In the genomic region with DNA sequence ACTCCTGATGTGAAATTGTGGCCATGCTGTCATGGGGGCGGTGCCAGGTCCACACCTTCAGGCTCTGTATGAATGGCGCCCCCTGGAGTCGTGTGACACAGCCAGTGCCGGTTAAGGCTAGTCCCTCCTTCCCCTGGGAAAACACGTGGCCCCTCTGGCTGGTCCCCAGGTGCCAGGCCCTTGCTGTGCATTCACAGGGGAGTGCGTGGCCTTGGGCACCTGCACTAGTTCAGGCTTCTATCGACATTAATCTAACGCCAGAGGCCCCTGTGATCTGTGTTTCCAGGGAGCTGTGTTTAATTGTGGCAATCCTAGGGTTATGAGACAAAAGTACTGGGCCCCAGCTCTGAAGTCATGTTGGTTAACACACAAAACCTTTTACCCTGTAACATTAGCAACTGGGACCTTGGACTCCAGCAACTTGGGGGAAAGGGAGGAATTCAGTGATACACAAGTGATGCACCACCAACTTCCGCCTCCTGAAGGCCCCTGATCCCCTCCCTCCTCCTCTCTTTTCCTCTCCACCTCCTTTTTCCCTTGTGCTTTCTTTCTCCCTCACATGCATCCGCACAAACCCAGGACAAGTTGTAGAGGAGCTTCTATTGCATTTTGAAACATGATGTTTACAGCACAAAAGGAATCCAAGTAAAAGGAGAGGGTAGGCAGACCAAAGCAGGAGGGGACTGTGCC, we compare ENCODE assay signal across 1 cellular context.
TF ChIP-seq lines count a peak whose summit lies in the region.

No MANE protein-coding gene starts in this region.

TF ChIP-seq in K562, 482 proteins besides CTCF, POLR2A, EP300 and RAD21 (continued from another document and continues in another):
- TF ChIP-seq, protein P1, sequence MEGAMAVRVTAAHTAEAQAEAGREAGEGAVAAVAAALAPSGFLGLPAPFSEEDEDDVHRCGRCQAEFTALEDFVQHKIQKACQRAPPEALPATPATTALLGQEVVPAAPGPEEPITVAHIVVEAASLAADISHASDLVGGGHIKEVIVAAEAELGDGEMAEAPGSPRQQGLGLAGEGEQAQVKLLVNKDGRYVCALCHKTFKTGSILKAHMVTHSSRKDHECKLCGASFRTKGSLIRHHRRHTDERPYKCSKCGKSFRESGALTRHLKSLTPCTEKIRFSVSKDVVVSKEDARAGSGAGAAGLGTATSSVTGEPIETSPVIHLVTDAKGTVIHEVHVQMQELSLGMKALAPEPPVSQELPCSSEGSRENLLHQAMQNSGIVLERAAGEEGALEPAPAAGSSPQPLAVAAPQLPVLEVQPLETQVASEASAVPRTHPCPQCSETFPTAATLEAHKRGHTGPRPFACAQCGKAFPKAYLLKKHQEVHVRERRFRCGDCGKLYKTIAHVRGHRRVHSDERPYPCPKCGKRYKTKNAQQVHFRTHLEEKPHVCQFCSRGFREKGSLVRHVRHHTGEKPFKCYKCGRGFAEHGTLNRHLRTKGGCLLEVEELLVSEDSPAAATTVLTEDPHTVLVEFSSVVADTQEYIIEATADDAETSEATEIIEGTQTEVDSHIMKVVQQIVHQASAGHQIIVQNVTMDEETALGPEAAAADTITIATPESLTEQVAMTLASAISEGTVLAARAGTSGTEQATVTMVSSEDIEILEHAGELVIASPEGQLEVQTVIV (CRISPR knock-in tag; IDR thresholded peaks at IDR 0.05; ENCODE audit: borderline replicate concordance) = no peak
- no peak for TF ChIP-seq NFE2 (IDR thresholded peaks at IDR 0.05; ENCODE audit: low read depth)
- TF ChIP-seq, protein P2, sequence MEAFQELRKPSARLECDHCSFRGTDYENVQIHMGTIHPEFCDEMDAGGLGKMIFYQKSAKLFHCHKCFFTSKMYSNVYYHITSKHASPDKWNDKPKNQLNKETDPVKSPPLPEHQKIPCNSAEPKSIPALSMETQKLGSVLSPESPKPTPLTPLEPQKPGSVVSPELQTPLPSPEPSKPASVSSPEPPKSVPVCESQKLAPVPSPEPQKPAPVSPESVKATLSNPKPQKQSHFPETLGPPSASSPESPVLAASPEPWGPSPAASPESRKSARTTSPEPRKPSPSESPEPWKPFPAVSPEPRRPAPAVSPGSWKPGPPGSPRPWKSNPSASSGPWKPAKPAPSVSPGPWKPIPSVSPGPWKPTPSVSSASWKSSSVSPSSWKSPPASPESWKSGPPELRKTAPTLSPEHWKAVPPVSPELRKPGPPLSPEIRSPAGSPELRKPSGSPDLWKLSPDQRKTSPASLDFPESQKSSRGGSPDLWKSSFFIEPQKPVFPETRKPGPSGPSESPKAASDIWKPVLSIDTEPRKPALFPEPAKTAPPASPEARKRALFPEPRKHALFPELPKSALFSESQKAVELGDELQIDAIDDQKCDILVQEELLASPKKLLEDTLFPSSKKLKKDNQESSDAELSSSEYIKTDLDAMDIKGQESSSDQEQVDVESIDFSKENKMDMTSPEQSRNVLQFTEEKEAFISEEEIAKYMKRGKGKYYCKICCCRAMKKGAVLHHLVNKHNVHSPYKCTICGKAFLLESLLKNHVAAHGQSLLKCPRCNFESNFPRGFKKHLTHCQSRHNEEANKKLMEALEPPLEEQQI (IDR thresholded peaks at IDR 0.05) = no peak
- no peak for TF ChIP-seq MAFK (IDR thresholded peaks at IDR 0.05; ENCODE audit: low read length)
- 0 out of 2 replicates have a peak, but pooled peaks have one; percentile 47 for TF ChIP-seq KLF16 (IDR thresholded peaks at IDR 0.05)
- no peak for TF ChIP-seq SRSF9 (IDR thresholded peaks at IDR 0.05; ENCODE audit: borderline replicate concordance, low read depth, low read length)
- TF ChIP-seq, protein P3, sequence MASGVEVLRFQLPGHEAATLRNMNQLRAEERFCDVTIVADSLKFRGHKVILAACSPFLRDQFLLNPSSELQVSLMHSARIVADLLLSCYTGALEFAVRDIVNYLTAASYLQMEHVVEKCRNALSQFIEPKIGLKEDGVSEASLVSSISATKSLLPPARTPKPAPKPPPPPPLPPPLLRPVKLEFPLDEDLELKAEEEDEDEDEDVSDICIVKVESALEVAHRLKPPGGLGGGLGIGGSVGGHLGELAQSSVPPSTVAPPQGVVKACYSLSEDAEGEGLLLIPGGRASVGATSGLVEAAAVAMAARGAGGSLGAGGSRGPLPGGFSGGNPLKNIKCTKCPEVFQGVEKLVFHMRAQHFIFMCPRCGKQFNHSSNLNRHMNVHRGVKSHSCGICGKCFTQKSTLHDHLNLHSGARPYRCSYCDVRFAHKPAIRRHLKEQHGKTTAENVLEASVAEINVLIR (CRISPR knock-in tag; IDR thresholded peaks at IDR 0.05) = no peak
- no peak for TF ChIP-seq ZNF165 (CRISPR knock-in tag; IDR thresholded peaks at IDR 0.05; ENCODE audit: borderline replicate concordance)
- TF ChIP-seq RUNX1 (IDR thresholded peaks at IDR 0.05; ENCODE audit: low read depth) = no peak
- TF ChIP-seq, protein P4, sequence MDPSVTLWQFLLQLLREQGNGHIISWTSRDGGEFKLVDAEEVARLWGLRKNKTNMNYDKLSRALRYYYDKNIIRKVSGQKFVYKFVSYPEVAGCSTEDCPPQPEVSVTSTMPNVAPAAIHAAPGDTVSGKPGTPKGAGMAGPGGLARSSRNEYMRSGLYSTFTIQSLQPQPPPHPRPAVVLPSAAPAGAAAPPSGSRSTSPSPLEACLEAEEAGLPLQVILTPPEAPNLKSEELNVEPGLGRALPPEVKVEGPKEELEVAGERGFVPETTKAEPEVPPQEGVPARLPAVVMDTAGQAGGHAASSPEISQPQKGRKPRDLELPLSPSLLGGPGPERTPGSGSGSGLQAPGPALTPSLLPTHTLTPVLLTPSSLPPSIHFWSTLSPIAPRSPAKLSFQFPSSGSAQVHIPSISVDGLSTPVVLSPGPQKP (CRISPR knock-in tag; IDR thresholded peaks at IDR 0.05) = no peak
- no peak for TF ChIP-seq ELF1 (tag; IDR thresholded peaks at IDR 0.05)
- TF ChIP-seq, protein P5, sequence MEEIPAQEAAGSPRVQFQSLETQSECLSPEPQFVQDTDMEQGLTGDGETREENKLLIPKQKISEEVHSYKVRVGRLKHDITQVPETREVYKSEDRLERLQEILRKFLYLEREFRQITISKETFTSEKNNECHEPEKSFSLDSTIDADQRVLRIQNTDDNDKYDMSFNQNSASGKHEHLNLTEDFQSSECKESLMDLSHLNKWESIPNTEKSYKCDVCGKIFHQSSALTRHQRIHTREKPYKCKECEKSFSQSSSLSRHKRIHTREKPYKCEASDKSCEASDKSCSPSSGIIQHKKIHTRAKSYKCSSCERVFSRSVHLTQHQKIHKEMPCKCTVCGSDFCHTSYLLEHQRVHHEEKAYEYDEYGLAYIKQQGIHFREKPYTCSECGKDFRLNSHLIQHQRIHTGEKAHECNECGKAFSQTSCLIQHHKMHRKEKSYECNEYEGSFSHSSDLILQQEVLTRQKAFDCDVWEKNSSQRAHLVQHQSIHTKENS (CRISPR knock-in tag; IDR thresholded peaks at IDR 0.05) = no peak
- no peak for TF ChIP-seq ZNF717 (CRISPR knock-in tag; IDR thresholded peaks at IDR 0.05)
- TF ChIP-seq ZNF436 (CRISPR knock-in tag; IDR thresholded peaks at IDR 0.05) = no peak
- TF ChIP-seq ZNF764 (CRISPR knock-in tag; IDR thresholded peaks at IDR 0.05; ENCODE audit: low read depth) = no peak
- no peak for TF ChIP-seq PRMT5 (CRISPR knock-in tag; IDR thresholded peaks at IDR 0.05)
- TF ChIP-seq ZC3H4 (CRISPR knock-in tag; IDR thresholded peaks at IDR 0.05; ENCODE audit: borderline replicate concordance) = no peak
- no peak for TF ChIP-seq MCM7 (IDR thresholded peaks at IDR 0.05)
- no peak for TF ChIP-seq TAF7 (tag; IDR thresholded peaks at IDR 0.05)
- no peak for TF ChIP-seq ZNF232 (CRISPR knock-in tag; IDR thresholded peaks at IDR 0.05)
- TF ChIP-seq, protein P6, sequence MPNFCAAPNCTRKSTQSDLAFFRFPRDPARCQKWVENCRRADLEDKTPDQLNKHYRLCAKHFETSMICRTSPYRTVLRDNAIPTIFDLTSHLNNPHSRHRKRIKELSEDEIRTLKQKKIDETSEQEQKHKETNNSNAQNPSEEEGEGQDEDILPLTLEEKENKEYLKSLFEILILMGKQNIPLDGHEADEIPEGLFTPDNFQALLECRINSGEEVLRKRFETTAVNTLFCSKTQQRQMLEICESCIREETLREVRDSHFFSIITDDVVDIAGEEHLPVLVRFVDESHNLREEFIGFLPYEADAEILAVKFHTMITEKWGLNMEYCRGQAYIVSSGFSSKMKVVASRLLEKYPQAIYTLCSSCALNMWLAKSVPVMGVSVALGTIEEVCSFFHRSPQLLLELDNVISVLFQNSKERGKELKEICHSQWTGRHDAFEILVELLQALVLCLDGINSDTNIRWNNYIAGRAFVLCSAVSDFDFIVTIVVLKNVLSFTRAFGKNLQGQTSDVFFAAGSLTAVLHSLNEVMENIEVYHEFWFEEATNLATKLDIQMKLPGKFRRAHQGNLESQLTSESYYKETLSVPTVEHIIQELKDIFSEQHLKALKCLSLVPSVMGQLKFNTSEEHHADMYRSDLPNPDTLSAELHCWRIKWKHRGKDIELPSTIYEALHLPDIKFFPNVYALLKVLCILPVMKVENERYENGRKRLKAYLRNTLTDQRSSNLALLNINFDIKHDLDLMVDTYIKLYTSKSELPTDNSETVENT (CRISPR knock-in tag; IDR thresholded peaks at IDR 0.05) = no peak
- TF ChIP-seq SMC3 (conservative IDR thresholded peaks at IDR 0.05; ENCODE audit: insufficient read depth, low read depth, low read length) = peak; percentile 88
- peak; percentile 36; the same call in 1 of the 2 replicates for TF ChIP-seq CREB1 (IDR thresholded peaks at IDR 0.05)
- TF ChIP-seq CREB1 (CRISPR knock-in tag; IDR thresholded peaks at IDR 0.05) = peak; percentile 62
- TF ChIP-seq ARID2 (IDR thresholded peaks at IDR 0.05) = peak; percentile 56; the same call in 1 of the 2 replicates
- TF ChIP-seq WHSC1 (IDR thresholded peaks at IDR 0.05; ENCODE audit: low read length) = no peak
- TF ChIP-seq NEUROD1 (IDR thresholded peaks at IDR 0.05; ENCODE audit: borderline replicate concordance, low read depth, low read length, partially characterized antibody) = no peak
- TF ChIP-seq XRCC5 (IDR thresholded peaks at IDR 0.05; ENCODE audit: low read depth, low read length) = peak; percentile 89; the same call in 1 of the 2 replicates
- TF ChIP-seq ZNF197 (CRISPR knock-in tag; IDR thresholded peaks at IDR 0.05; ENCODE audit: low read depth) = no peak
- TF ChIP-seq COPS2 (conservative IDR thresholded peaks at IDR 0.05) = no peak
- TF ChIP-seq ASH1L (IDR thresholded peaks at IDR 0.05; ENCODE audit: borderline replicate concordance, low read depth, partially characterized antibody) = no peak
- TF ChIP-seq ZNF696 (CRISPR knock-in tag; conservative IDR thresholded peaks at IDR 0.05) = no peak
- TF ChIP-seq, protein P7, sequence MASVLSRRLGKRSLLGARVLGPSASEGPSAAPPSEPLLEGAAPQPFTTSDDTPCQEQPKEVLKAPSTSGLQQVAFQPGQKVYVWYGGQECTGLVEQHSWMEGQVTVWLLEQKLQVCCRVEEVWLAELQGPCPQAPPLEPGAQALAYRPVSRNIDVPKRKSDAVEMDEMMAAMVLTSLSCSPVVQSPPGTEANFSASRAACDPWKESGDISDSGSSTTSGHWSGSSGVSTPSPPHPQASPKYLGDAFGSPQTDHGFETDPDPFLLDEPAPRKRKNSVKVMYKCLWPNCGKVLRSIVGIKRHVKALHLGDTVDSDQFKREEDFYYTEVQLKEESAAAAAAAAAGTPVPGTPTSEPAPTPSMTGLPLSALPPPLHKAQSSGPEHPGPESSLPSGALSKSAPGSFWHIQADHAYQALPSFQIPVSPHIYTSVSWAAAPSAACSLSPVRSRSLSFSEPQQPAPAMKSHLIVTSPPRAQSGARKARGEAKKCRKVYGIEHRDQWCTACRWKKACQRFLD (CRISPR knock-in tag; IDR thresholded peaks at IDR 0.05) = no peak
- no peak for TF ChIP-seq NONO (IDR thresholded peaks at IDR 0.05; ENCODE audit: low read depth in 2 of 2, low read length in 1 of 2)
- TF ChIP-seq, protein P8, sequence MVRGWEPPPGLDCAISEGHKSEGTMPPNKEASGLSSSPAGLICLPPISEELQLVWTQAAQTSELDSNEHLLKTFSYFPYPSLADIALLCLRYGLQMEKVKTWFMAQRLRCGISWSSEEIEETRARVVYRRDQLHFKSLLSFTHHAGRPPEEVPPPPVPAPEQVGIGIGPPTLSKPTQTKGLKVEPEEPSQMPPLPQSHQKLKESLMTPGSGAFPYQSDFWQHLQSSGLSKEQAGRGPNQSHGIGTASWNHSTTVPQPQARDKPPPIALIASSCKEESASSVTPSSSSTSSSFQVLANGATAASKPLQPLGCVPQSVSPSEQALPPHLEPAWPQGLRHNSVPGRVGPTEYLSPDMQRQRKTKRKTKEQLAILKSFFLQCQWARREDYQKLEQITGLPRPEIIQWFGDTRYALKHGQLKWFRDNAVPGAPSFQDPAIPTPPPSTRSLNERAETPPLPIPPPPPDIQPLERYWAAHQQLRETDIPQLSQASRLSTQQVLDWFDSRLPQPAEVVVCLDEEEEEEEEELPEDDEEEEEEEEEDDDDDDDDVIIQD (CRISPR knock-in tag; IDR thresholded peaks at IDR 0.05) = no peak
- peak; percentile 70; the same call in 1 of the 2 replicates for TF ChIP-seq CC2D1A (IDR thresholded peaks at IDR 0.05)
- TF ChIP-seq NCOA1 (IDR thresholded peaks at IDR 0.05; ENCODE audit: low read depth) = no peak
- no peak for TF ChIP-seq GATAD2B (IDR thresholded peaks at IDR 0.05; ENCODE audit: borderline replicate concordance)
- TF ChIP-seq TEAD1 (CRISPR knock-in tag; IDR thresholded peaks at IDR 0.05) = no peak
- TF ChIP-seq CEBPG (CRISPR knock-in tag; IDR thresholded peaks at IDR 0.05) = no peak
- TF ChIP-seq CEBPG (tag; conservative IDR thresholded peaks at IDR 0.05 in 1 of 2, IDR thresholded peaks at IDR 0.05 in 1 of 2) = no peak
- peak; percentile 69; the same call in 1 of the 2 replicates for TF ChIP-seq KAT7 (CRISPR knock-in tag; IDR thresholded peaks at IDR 0.05; ENCODE audit: borderline replicate concordance)
- TF ChIP-seq ESRRA (IDR thresholded peaks at IDR 0.05; ENCODE audit: borderline replicate concordance, low read depth) = no peak
- no peak for TF ChIP-seq POLR3A (IDR thresholded peaks at IDR 0.05; ENCODE audit: borderline replicate concordance, extremely low read depth, insufficient read depth, insufficient read length)
- TF ChIP-seq, protein P9, sequence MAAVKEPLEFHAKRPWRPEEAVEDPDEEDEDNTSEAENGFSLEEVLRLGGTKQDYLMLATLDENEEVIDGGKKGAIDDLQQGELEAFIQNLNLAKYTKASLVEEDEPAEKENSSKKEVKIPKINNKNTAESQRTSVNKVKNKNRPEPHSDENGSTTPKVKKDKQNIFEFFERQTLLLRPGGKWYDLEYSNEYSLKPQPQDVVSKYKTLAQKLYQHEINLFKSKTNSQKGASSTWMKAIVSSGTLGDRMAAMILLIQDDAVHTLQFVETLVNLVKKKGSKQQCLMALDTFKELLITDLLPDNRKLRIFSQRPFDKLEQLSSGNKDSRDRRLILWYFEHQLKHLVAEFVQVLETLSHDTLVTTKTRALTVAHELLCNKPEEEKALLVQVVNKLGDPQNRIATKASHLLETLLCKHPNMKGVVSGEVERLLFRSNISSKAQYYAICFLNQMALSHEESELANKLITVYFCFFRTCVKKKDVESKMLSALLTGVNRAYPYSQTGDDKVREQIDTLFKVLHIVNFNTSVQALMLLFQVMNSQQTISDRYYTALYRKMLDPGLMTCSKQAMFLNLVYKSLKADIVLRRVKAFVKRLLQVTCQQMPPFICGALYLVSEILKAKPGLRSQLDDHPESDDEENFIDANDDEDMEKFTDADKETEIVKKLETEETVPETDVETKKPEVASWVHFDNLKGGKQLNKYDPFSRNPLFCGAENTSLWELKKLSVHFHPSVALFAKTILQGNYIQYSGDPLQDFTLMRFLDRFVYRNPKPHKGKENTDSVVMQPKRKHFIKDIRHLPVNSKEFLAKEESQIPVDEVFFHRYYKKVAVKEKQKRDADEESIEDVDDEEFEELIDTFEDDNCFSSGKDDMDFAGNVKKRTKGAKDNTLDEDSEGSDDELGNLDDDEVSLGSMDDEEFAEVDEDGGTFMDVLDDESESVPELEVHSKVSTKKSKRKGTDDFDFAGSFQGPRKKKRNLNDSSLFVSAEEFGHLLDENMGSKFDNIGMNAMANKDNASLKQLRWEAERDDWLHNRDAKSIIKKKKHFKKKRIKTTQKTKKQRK (IDR thresholded peaks at IDR 0.05; ENCODE audit: borderline replicate concordance, low read depth, low read length) = no peak
- no peak for TF ChIP-seq SNRNP70 (optimal IDR thresholded peaks at IDR 0.05; ENCODE audit: low read depth, low read length)
- TF ChIP-seq RBM22 (IDR thresholded peaks at IDR 0.05; ENCODE audit: low read depth, low read length, poor library complexity, severe bottlenecking) = peak; percentile 71
